In the genomic region with DNA sequence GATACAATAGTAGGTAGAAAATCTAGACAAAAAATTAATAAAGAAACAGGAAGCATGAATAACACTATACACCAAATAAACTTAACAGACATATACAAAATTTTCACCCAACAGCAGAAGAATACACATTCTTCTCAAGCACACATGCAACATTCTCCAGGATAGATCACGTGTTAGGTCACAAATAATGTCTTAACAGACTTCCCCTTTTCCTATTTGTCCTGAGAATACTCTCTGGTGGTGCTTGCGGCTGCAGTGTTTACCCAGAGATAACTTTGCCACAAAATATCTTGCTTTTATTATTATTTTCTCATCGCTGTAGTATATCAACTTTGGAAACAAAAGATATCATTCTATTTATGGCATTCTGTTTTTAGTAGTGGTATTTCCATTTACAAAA, we compare ENCODE assay signal across 26 cellular contexts.
"Had no signal": no experiment of that assay in that cellular context is flagged by ENCODE, and none has a peak within 500 bp of the region (broad histone marks: within the 10 kb centered on the region; RNA-seq: fewer than 3 reads in every experiment).

No MANE protein-coding gene starts in this region.

- H3K27ac ChIP-seq: neural progenitor cell, ovary, parathyroid adenoma, psoas muscle, skin epidermis, spleen, stomach, thoracic aorta, thyroid gland, tibial nerve, upper lobe of left lung, vagina had no signal

- ATAC-seq: natural killer cell; psoas muscle; right cardiac atrium; sciatic nerve; stimulated activated effector memory CD8-positive, alpha-beta T cell treated with anti-CD3 and anti-CD28 coated beads, Interleukin-12 subunit alpha, Interleukin-12 subunit beta, amount 100 ng/mL, for 72 hours; stimulated activated naive B cell treated with anti-CD40 and anti-IgM and Interleukin-4, amounts not matched to agents 10 μg/mL and 1 μg/mL and 100 μg/mL, for 72 hours had no signal

- H3K9ac ChIP-seq: neural progenitor cell, parathyroid adenoma had no signal

- FAIRE-seq: urothelium cell line had no signal

- H3K4me1 ChIP-seq: neural progenitor cell, parathyroid adenoma, psoas muscle, spleen, stomach, thyroid gland, tibial nerve, upper lobe of left lung, vagina had no signal

- H3K4me3 ChIP-seq: neural progenitor cell, ovary, psoas muscle, skin epidermis, smooth muscle cell, spleen, stomach, thoracic aorta, thyroid gland, tibial nerve, upper lobe of left lung, vagina had no signal

- H3K79me2 ChIP-seq: parathyroid adenoma had no signal

- H3K4me2 ChIP-seq: neural progenitor cell, smooth muscle cell had no signal

- H3K27me3 ChIP-seq: neural progenitor cell, ovary, spleen, stomach, thyroid gland, tibial nerve, upper lobe of left lung, vagina had no signal

- H3K9me3 ChIP-seq: ovary, psoas muscle, thyroid gland, vagina had no signal

- DNase-seq: natural killer cell; occipital lobe; ovary; posterior cingulate gyrus; psoas muscle; right cardiac atrium; spleen; stimulated activated CD4-positive, alpha-beta T cell treated with anti-CD3 and anti-CD28 coated beads, Interleukin-12 subunit alpha, Interleukin-12 subunit beta, amount 100 ng/mL, for 4 hours; stimulated activated CD4-positive, alpha-beta T cell treated with anti-CD3 and anti-CD28 coated beads, Interleukin-1b, Interleukin-23, amount 100 ng/mL, for 48 hours; stimulated activated CD4-positive, alpha-beta T cell treated with anti-CD3 and anti-CD28 coated beads, Interleukin-4, amount 100 ng/mL, for 24 hours; stimulated activated naive B cell treated with anti-CD40 and anti-IgM and Interleukin-4, amounts not matched to agents 10 μg/mL and 1 μg/mL and 100 μg/mL, for 72 hours; stimulated activated naive CD4-positive, alpha-beta T cell treated with Interleukin-2 at 50 U/mL for 16 hours; stomach; thyroid gland; trophoblast cell; upper lobe of left lung had no signal

- H3K36me3 ChIP-seq: neural progenitor cell, ovary, spleen, stomach, thoracic aorta, thyroid gland, tibial nerve, upper lobe of left lung, vagina had no signal

- H2AFZ ChIP-seq: neural progenitor cell, parathyroid adenoma had no signal
